15 cellular contexts compared by ENCODE assay signal in genomic region chr12:55704824-55705780, GRCh38. TPM values are rescaled to one million over a fixed set of nuclear protein-coding genes. Genes with fewer than 3 reads are reported as not detected.
DNase-seq lines count a peak whose midpoint lies in the region; ATAC-seq and TF ChIP-seq lines count a peak whose summit lies in the region.
"Had no signal": no experiment of that assay in that cellular context is flagged by ENCODE, and none has a peak within 500 bp of the region (broad histone marks: within the 10 kb centered on the region; RNA-seq: fewer than 3 reads in every experiment).

No MANE protein-coding gene starts in this region.

- no peaks in the 10 kb centered on the region for H3K9me3 ChIP-seq in esophagus squamous epithelium

- DNase-seq in esophagus squamous epithelium (lab: John Stamatoyannopoulos, UW) (no peak), myocyte (ENCODE audit: low read depth) (peak; percentile 75), type B pancreatic cell (ENCODE audit: extremely low spot score, unreplicated experiment) (no peak), NCI-H526 treated with DMSO at 0.1 percent for 48 hours (lab: John Stamatoyannopoulos, UW) (no peak)
- no peak for DNase-seq in activated CD8-positive, alpha-beta T cell treated with anti-CD3 and anti-CD28 coated beads for 36 hours
- DNase-seq: activated naive CD8-positive, alpha-beta T cell treated with anti-CD3 and anti-CD28 coated beads, Interleukin-2, amount 50 U/mL, for 24 hours; CD4-positive, CD25-positive, alpha-beta regulatory T cell; effector memory CD8-positive, alpha-beta T cell; hippocampal formation; mammary epithelial cell; NCI-H1417 treated with DMSO at 0.1 percent for 48 hours; NCI-H774; SIG-M5; stimulated activated CD4-positive, alpha-beta T cell treated with anti-CD3 and anti-CD28 coated beads, Interleukin-4, amount 100 ng/mL, for 4 hours had no signal

- H3K27ac Mint-ChIP-seq in type B pancreatic cell: no peak overlapping the region
- H3K27ac Mint-ChIP-seq in activated CD8-positive, alpha-beta T cell treated with anti-CD3 and anti-CD28 coated beads for 36 hours: no peak overlapping the region
- H3K27ac Mint-ChIP-seq: activated naive CD8-positive, alpha-beta T cell treated with anti-CD3 and anti-CD28 coated beads, Interleukin-2, amount 50 U/mL, for 24 hours; effector memory CD8-positive, alpha-beta T cell had no signal

- no peak for TF ChIP-seq POLR2A in esophagus squamous epithelium (IDR thresholded peaks at IDR 0.05)

- H3K27ac ChIP-seq in esophagus squamous epithelium: peak overlapping the region; percentile 50 to 88 (median 84)

- no peak for TF ChIP-seq CTCF in esophagus squamous epithelium (IDR thresholded peaks at IDR 0.05)
- TF ChIP-seq CTCF in type B pancreatic cell (conservative IDR thresholded peaks at IDR 0.05): no peak
- TF ChIP-seq CTCF in activated CD8-positive, alpha-beta T cell treated with anti-CD3 and anti-CD28 coated beads for 36 hours (IDR thresholded peaks at IDR 0.05): no peak

- CTCF ChIA-PET in activated CD8-positive, alpha-beta T cell treated with anti-CD3 and anti-CD28 coated beads for 36 hours (lab: Charles Lee): interaction anchor here (0.8 to 2.3 kb wide), 7 partner anchors 9 to 47 kb away, joined by 3 to 10 read pairs (median 6); partner anchors contain the start of gene BLOC1S1

- intact Hi-C loops in esophagus squamous epithelium (cut with DNase I): no loop called here
- intact Hi-C loops in activated CD8-positive, alpha-beta T cell treated with anti-CD3 and anti-CD28 coated beads for 36 hours (cut with micrococcal nuclease): no loop called here

- no peaks in the 10 kb centered on the region for H3K9me3 Mint-ChIP-seq in type B pancreatic cell
- no peaks in the 10 kb centered on the region for H3K9me3 Mint-ChIP-seq in activated CD8-positive, alpha-beta T cell treated with anti-CD3 and anti-CD28 coated beads for 36 hours
- H3K9me3 Mint-ChIP-seq: activated naive CD8-positive, alpha-beta T cell treated with anti-CD3 and anti-CD28 coated beads, Interleukin-2, amount 50 U/mL, for 24 hours; CD4-positive, CD25-positive, alpha-beta regulatory T cell; effector memory CD8-positive, alpha-beta T cell had no signal

- H3K4me3 Mint-ChIP-seq in type B pancreatic cell: peak overlapping the region; percentile 87
- H3K4me3 Mint-ChIP-seq in activated CD8-positive, alpha-beta T cell treated with anti-CD3 and anti-CD28 coated beads for 36 hours: no peak overlapping the region
- H3K4me3 Mint-ChIP-seq: activated naive CD8-positive, alpha-beta T cell treated with anti-CD3 and anti-CD28 coated beads, Interleukin-2, amount 50 U/mL, for 24 hours; effector memory CD8-positive, alpha-beta T cell had no signal

- peak overlapping the region in 3 of 4 donors; percentile 56 to 65 (median 59) for H3K4me3 ChIP-seq in esophagus squamous epithelium

- H3K4me1 ChIP-seq in esophagus squamous epithelium: peaks cover 12 to 58% (median 13%) of the 10 kb centered on the region in 3 donors

- POLR2A ChIA-PET in activated CD8-positive, alpha-beta T cell treated with anti-CD3 and anti-CD28 coated beads for 36 hours (lab: Charles Lee): interaction anchor here (1.3 to 2.8 kb wide), 2 partner anchors 11 to 12 kb away, joined by 4 to 13 read pairs; partner anchors contain the start of gene BLOC1S1

- no peaks in the 10 kb centered on the region for H3K36me3 Mint-ChIP-seq in type B pancreatic cell
- no peaks in the 10 kb centered on the region for H3K36me3 Mint-ChIP-seq in activated CD8-positive, alpha-beta T cell treated with anti-CD3 and anti-CD28 coated beads for 36 hours (ENCODE audit: low read depth)
- H3K36me3 Mint-ChIP-seq: CD4-positive, CD25-positive, alpha-beta regulatory T cell had no signal

- H3K36me3 ChIP-seq in esophagus squamous epithelium: no peaks in the 10 kb centered on the region

- 65 to 81% methylated on average over 8 to 9 of the region's 9 CpGs for WGBS in esophagus squamous epithelium, 2 donors

- H3K27me3 ChIP-seq in esophagus squamous epithelium: peaks cover 0 to 33% (median 1%) of the 10 kb centered on the region in 4 donors

- peaks cover 20% of the 10 kb centered on the region for H3K4me1 Mint-ChIP-seq in type B pancreatic cell (ENCODE audit: unreplicated experiment)
- H3K4me1 Mint-ChIP-seq in activated CD8-positive, alpha-beta T cell treated with anti-CD3 and anti-CD28 coated beads for 36 hours (ENCODE audit: low read depth): peaks cover 12% of the 10 kb centered on the region

- ATAC-seq in activated CD8-positive, alpha-beta T cell treated with anti-CD3 and anti-CD28 coated beads for 36 hours: no peak
- ATAC-seq in HG03378 (IDR thresholded peaks at IDR 0.05; ENCODE audit: unreplicated experiment): no peak

- peaks cover 59% of the 10 kb centered on the region for H3K27me3 Mint-ChIP-seq in type B pancreatic cell
- H3K27me3 Mint-ChIP-seq in activated CD8-positive, alpha-beta T cell treated with anti-CD3 and anti-CD28 coated beads for 36 hours: peaks cover 22% of the 10 kb centered on the region

RNA-seq across cellular contexts. Expression of gene ITGA7, which starts 2.6 kb away (rescaled TPM):
- 10 to 100 TPM in 2 of 4 donors, 1 to 10 TPM in 2; 1.1 to 26.3 (median 10.5) TPM for total RNA-seq in esophagus squamous epithelium
- total RNA-seq in myocyte: 1,498 and 1,557 TPM in 2 replicates
- 430 TPM for polyA plus RNA-seq in myocyte (2012)
- total RNA-seq in type B pancreatic cell (ENCODE audit: low replicate concordance): 10.4 and 39.2 TPM in 2 replicates
- total RNA-seq in activated CD8-positive, alpha-beta T cell treated with anti-CD3 and anti-CD28 coated beads for 36 hours: 1 to 10 TPM; 4.3 to 4.8 TPM

RNA-seq across cellular contexts. Expression of gene BLOC1S1, which starts 10.7 kb away (rescaled TPM):
- total RNA-seq in esophagus squamous epithelium: 100 to 1,000 TPM; 117 to 211 (median 178) TPM
- total RNA-seq in myocyte: 104 and 106 TPM in 2 replicates
- polyA plus RNA-seq in myocyte (2012): 242 TPM
- total RNA-seq in type B pancreatic cell (ENCODE audit: low replicate concordance): 89.9 and 98.6 TPM in 2 replicates
- 10 to 100 TPM; 79.0 to 84.6 TPM for total RNA-seq in activated CD8-positive, alpha-beta T cell treated with anti-CD3 and anti-CD28 coated beads for 36 hours

RNA-seq across cellular contexts. Expression of gene RDH5, which starts 15.1 kb away (rescaled TPM):
- total RNA-seq in esophagus squamous epithelium (10 to 100 TPM in 1 of 4 donors, 1 to 10 TPM in 3; 1.3 to 13.5 (median 4.1) TPM), myocyte (457 and 673 TPM in 2 replicates), type B pancreatic cell (ENCODE audit: low replicate concordance) (7.4 and 14.1 TPM in 2 replicates)
- polyA plus RNA-seq in myocyte (2012): 71.1 TPM
- total RNA-seq in activated CD8-positive, alpha-beta T cell treated with anti-CD3 and anti-CD28 coated beads for 36 hours: 1 to 10 TPM; 5.3 to 6.8 TPM

RNA-seq across cellular contexts. Expression of gene CD63, which starts 23.7 kb away (rescaled TPM):
- 100 to 1,000 TPM; 144 to 349 (median 264) TPM for total RNA-seq in esophagus squamous epithelium
- total RNA-seq in myocyte: 2,565 and 2,632 TPM in 2 replicates
- 2,293 TPM for polyA plus RNA-seq in myocyte (2012)
- 525 and 567 TPM in 2 replicates for total RNA-seq in type B pancreatic cell (ENCODE audit: low replicate concordance)
- total RNA-seq in activated CD8-positive, alpha-beta T cell treated with anti-CD3 and anti-CD28 coated beads for 36 hours: 100 to 1,000 TPM in 1 of 2 experiments, 10 to 100 TPM in 1; 99.6 to 101 TPM

RNA-seq across cellular contexts. Expression of gene GDF11, which starts 37.8 kb away (rescaled TPM):
- total RNA-seq in esophagus squamous epithelium: 1 to 10 TPM in 3 of 4 donors, under 1 TPM in 1; 0.19 to 1.9 (median 1.5) TPM
- total RNA-seq in myocyte: 6.2 and 6.6 TPM in 2 replicates
- 14.3 TPM for polyA plus RNA-seq in myocyte (2012)
- total RNA-seq in type B pancreatic cell (ENCODE audit: low replicate concordance): 11.8 and 40.1 TPM in 2 replicates
- total RNA-seq in activated CD8-positive, alpha-beta T cell treated with anti-CD3 and anti-CD28 coated beads for 36 hours: 1 to 10 TPM; 7.4 to 9.3 TPM

Comparison
In these comparisons a context has a peak if more than half of its experiments do, and no peak if none do; other contexts are left out.
1. RNA of gene ITGA7, which starts 2.6 kb away (total RNA-seq): 1,498 to 1,557 TPM in myocyte; 10.4 to 39.2 TPM in type B pancreatic cell, 1.1 to 26.3 TPM in esophagus squamous epithelium and 4.3 to 4.8 TPM in activated CD8-positive, alpha-beta T cell treated with anti-CD3 and anti-CD28 coated beads for 36 hours; every median in the first group is over 10 times any median in the second.
2. RNA of gene RDH5, which starts 15.1 kb away (total RNA-seq): 457 to 673 TPM in myocyte; 7.4 to 14.1 TPM in type B pancreatic cell, 5.3 to 6.8 TPM in activated CD8-positive, alpha-beta T cell treated with anti-CD3 and anti-CD28 coated beads for 36 hours and 1.3 to 13.5 TPM in esophagus squamous epithelium; every median in the first group is over 10 times any median in the second.